Comparison of ENCODE assay signal across 22 cellular contexts in genomic region chr1:165520646-165521045, GRCh38. TPM values are rescaled to one million over a fixed set of nuclear protein-coding genes. Genes with fewer than 3 reads are reported as not detected.
DNase-seq lines count a peak whose midpoint lies in the region; ATAC-seq, FAIRE-seq and TF ChIP-seq lines count a peak whose summit lies in the region.
"Had no signal": no experiment of that assay in that cellular context is flagged by ENCODE, and none has a peak within 500 bp of the region (broad histone marks: within the 10 kb centered on the region; RNA-seq: fewer than 3 reads in every experiment).

No MANE protein-coding gene starts in this region.

- H3K36me3 ChIP-seq in IMR-90 (ENCODE audit: control insufficient read depth, insufficient read depth, low read length) = no peaks in the 10 kb centered on the region
- no peaks in the 10 kb centered on the region for H3K36me3 ChIP-seq in osteoblast (ENCODE audit: insufficient read depth, low read length)
- H3K36me3 ChIP-seq: BE2C, BLaER1 had no signal

- H3K4me1 ChIP-seq in IMR-90 (ENCODE audit: control insufficient read depth, insufficient read depth, low read length) (no peaks in the 10 kb centered on the region), osteoblast (ENCODE audit: insufficient read depth, low read length) (no peaks in the 10 kb centered on the region)
- H3K4me1 ChIP-seq: BE2C, BLaER1 had no signal

- H4K20me1 ChIP-seq in IMR-90 (ENCODE audit: insufficient read depth, low read length) (no peaks in the 10 kb centered on the region), osteoblast (ENCODE audit: insufficient read depth, low read length) (no peaks in the 10 kb centered on the region)
- H4K20me1 ChIP-seq: BLaER1 had no signal

- no peak for TF ChIP-seq RAD21 in IMR-90 (IDR thresholded peaks at IDR 0.05; ENCODE audit: low read length)

- H3K27me3 ChIP-seq in IMR-90 (ENCODE audit: control insufficient read depth, insufficient read depth, low read length) = no peaks in the 10 kb centered on the region
- H3K27me3 ChIP-seq in osteoblast (ENCODE audit: insufficient read depth, low read length) = no peaks in the 10 kb centered on the region
- H3K27me3 ChIP-seq: BE2C, BLaER1 had no signal

- H3K4me2 ChIP-seq in IMR-90 (ENCODE audit: low read depth, low read length) (no peak overlapping the region), osteoblast (ENCODE audit: insufficient read depth, low read length) (no peak overlapping the region)
- H3K4me2 ChIP-seq: BLaER1 had no signal

- dilution Hi-C loops in IMR-90 (cut with HindIII; ENCODE audit: low sequenced_read_pairs, unreplicated experiment) = no loop called here

- no peak overlapping the region for H2AFZ ChIP-seq in IMR-90 (replicated peaks; ENCODE audit: low read length, poor library complexity)
- H2AFZ ChIP-seq in osteoblast (ENCODE audit: low read length) = no peak overlapping the region

- in situ Hi-C loops in IMR-90 (cut with MboI; ENCODE audit: low sequenced_read_pairs) = no loop called here

- H2BK20ac ChIP-seq in IMR-90 (ENCODE audit: low read depth, low read length) = no peak overlapping the region

- ATAC-seq in IMR-90 (ENCODE audit: low read depth) = no peak

- TF ChIP-seq POLR2A in IMR-90 (IDR thresholded peaks at IDR 0.05; ENCODE audit: low read depth, low read length) = no peak

- POLR2A ChIA-PET in IMR-90 (lab: Charles Lee; ENCODE audit: unreplicated experiment) = no interaction called here

- no peak overlapping the region for H2AK5ac ChIP-seq in IMR-90 (ENCODE audit: low read depth, low read length)

- no peak overlapping the region for H2AK9ac ChIP-seq in IMR-90 (replicated peaks; ENCODE audit: low read depth, low read length, poor library complexity)

- H3K9me1 ChIP-seq in IMR-90 (ENCODE audit: insufficient read depth, low read length) = no peaks in the 10 kb centered on the region

- no peak overlapping the region for H2BK5ac ChIP-seq in IMR-90 (ENCODE audit: low read depth, low read length, poor library complexity, severe bottlenecking)

- TF ChIP-seq CTCF in D721Med (IDR thresholded peaks at IDR 0.05; ENCODE audit: insufficient read depth, missing control alignments) (no peak), IMR-90 (conservative IDR thresholded peaks at IDR 0.05; ENCODE audit: low read depth, low read length) (no peak), osteoblast (IDR thresholded peaks at IDR 0.05; ENCODE audit: extremely low read depth, low read depth, low read length) (no peak)

- no peak overlapping the region for H3K18ac ChIP-seq in IMR-90 (ENCODE audit: low read depth, low read length)

- DNase-seq in D721Med (ENCODE audit: insufficient read length, low spot score) (no peak), IMR-90 (no peak), osteoblast (ENCODE audit: insufficient read length, low spot score, missing footprints) (peak; percentile 6), cerebellum (ENCODE audit: low spot score) (no peak)
- DNase-seq in stimulated activated CD4-positive, alpha-beta T cell treated with anti-CD3 and anti-CD28 coated beads, Interleukin-12 subunit alpha, Interleukin-12 subunit beta, amount 100 ng/mL, for 4 hours = no peak
- DNase-seq: 8988T; ACHN; BE2C; C1 segment of cervical spinal cord; CD4-positive, alpha-beta memory T cell; CD4-positive, CD25-positive, alpha-beta regulatory T cell; CD8-positive, alpha-beta memory T cell; COR-L47; DMS79 treated with DMSO at 0.1 percent for 48 hours; GF-D8 had no signal

- H4K8ac ChIP-seq in IMR-90 (ENCODE audit: low read depth in 2 of 2, low read length in 2 of 2) = no peak overlapping the region

- H3K79me1 ChIP-seq in IMR-90 (ENCODE audit: low read depth in 1 of 2, low read length in 2 of 2) = no peaks in the 10 kb centered on the region

- no peak overlapping the region for H3K9ac ChIP-seq in IMR-90 (ENCODE audit: low read depth, low read length)
- H3K9ac ChIP-seq: BLaER1 had no signal

- H3K56ac ChIP-seq in IMR-90 (ENCODE audit: extremely low read depth, insufficient read depth, low read length) = no peak overlapping the region

- CTCF ChIA-PET in IMR-90 (lab: Yijun Ruan, JAX) = no interaction called here

- H3K14ac ChIP-seq in IMR-90 (replicated peaks; ENCODE audit: low read depth, low read length) = no peak overlapping the region

- H3K4ac ChIP-seq in IMR-90 (ENCODE audit: low read depth, low read length) = no peak overlapping the region

- H3K9me3 ChIP-seq in IMR-90 (ENCODE audit: control insufficient read depth, insufficient read depth, low read length) = no peaks in the 10 kb centered on the region
- H3K9me3 ChIP-seq in osteoblast (ENCODE audit: low read depth, low read length) = no peaks in the 10 kb centered on the region
- H3K9me3 ChIP-seq: BE2C had no signal

- no peak overlapping the region for H2BK120ac ChIP-seq in IMR-90 (ENCODE audit: low read depth, low read length)

- no peak overlapping the region for H4K91ac ChIP-seq in IMR-90 (ENCODE audit: insufficient read depth, low read depth, low read length)

- intact Hi-C loops in IMR-90 (cut with micrococcal nuclease) = no loop called here

- no TSS peak for BruUV-seq in IMR-90 (replicated peaks; lab: Mats Ljungman, UMichigan)

- no CpG with 5 or more reads among the region's 4 CpGs for whole genome bisulfite sequencing in IMR-90 (ENCODE audit: extremely low coverage in 2 of 2, insufficient read length in 1 of 2), 2 experiments

- no peak overlapping the region for H2BK15ac ChIP-seq in IMR-90 (ENCODE audit: low read depth, low read length)

- H4K5ac ChIP-seq in IMR-90 (ENCODE audit: low read depth, low read length) = no peak overlapping the region

- FAIRE-seq in D721Med (lab: Jason Lieb, UNC) = peak; percentile 60
- FAIRE-seq: A204.1, G401.6, GM12891 had no signal

- H3K27ac ChIP-seq in IMR-90 (ENCODE audit: insufficient read depth, low read length) (no peak overlapping the region), osteoblast (ENCODE audit: low read depth, low read length) (no peak overlapping the region)
- H3K27ac ChIP-seq: BLaER1 had no signal

- H3K23ac ChIP-seq in IMR-90 (ENCODE audit: low read depth, low read length) = no peak overlapping the region

- no peaks in the 10 kb centered on the region for H3K79me2 ChIP-seq in osteoblast (ENCODE audit: insufficient read depth, low read length)

- H3K4me3 ChIP-seq in IMR-90 (ENCODE audit: insufficient read depth, low read depth, low read length) (no peak overlapping the region), osteoblast (ENCODE audit: insufficient read depth, low read length) (no peak overlapping the region)
- H3K4me3 ChIP-seq: BLaER1 had no signal

TF ChIP-seq in IMR-90, 13 proteins besides CTCF, POLR2A, EP300 and RAD21:
- peak; percentile 77 for TF ChIP-seq CEBPB (IDR thresholded peaks at IDR 0.05; ENCODE audit: low read depth, low read length)
- no peak for TF ChIP-seq USF2 (IDR thresholded peaks at IDR 0.05; ENCODE audit: low read depth, low read length)

RNA-seq across cellular contexts. Expression of gene LRRC52, which starts 23.2 kb away (rescaled TPM):
- total RNA-seq in IMR-90 (2012; rRNA removed) = not detected in 2 replicates
- polyA plus RNA-seq in IMR-90 (2012; rRNA removed) = not detected in 2 replicates
- not detected in 2 replicates for polyA plus RNA-seq in IMR-90 (2012; cell fraction: cytosol; rRNA removed)
- polyA plus RNA-seq in IMR-90 (2012; cell fraction: nucleus; rRNA removed; ENCODE audit: low replicate concordance) = not detected in 2 replicates
- not detected in 2 replicates for total RNA-seq in osteoblast
- total RNA-seq in cerebellum = not detected
- total RNA-seq: A673; CD4-positive, alpha-beta memory T cell; CD4-positive, CD25-positive, alpha-beta regulatory T cell; CD8-positive, alpha-beta memory T cell had no signal
- polyA plus RNA-seq: AG04450; CD14-positive monocyte; CD4-positive, alpha-beta memory T cell; CD4-positive, CD25-positive, alpha-beta regulatory T cell; CD8-positive, alpha-beta memory T cell had no signal
